ENCODE assay signal across 31 cellular contexts in the genomic region with DNA sequence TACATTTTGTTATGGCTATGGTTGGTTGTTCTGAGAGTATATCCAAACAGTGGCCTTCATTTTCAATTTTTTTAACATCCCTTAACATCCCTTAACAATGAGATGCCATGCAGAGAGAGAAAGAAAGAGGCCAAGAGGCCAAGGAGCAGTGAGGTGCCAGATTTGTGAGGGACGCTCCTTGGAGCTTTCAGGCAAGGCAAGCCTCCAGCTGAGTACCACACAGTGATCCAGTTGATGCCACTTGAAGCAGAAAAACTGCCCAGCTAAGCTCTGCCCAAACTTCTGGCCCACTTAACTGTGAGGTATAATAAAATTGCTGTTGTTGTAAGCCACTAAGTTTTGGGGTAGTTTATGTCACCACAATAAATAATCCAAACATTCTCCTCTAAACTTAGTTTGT. TPM values are rescaled to one million over a fixed set of nuclear protein-coding genes. Genes with fewer than 3 reads are reported as not detected.
"Had no signal": no experiment of that assay in that cellular context is flagged by ENCODE, and none has a peak within 500 bp of the region (broad histone marks: within the 10 kb centered on the region; RNA-seq: fewer than 3 reads in every experiment).

No MANE protein-coding gene starts in this region.

- H3K9me3 ChIP-seq: adrenal gland, body of pancreas, esophagus squamous epithelium had no signal

- H3K4me3 ChIP-seq: adrenal gland, body of pancreas, esophagus squamous epithelium, gastroesophageal sphincter had no signal

- H3K27me3 Mint-ChIP-seq: activated CD4-positive, alpha-beta memory T cell treated with anti-CD3 and anti-CD28 coated beads for 36 hours; activated CD4-positive, alpha-beta T cell treated with anti-CD3 and anti-CD28 coated beads for 36 hours; activated CD8-positive, alpha-beta memory T cell treated with anti-CD3 and anti-CD28 coated beads, Interleukin-2, amount 10 ng/mL, durations not matched to agents 7 days and 5 days; activated naive CD4-positive, alpha-beta T cell treated with anti-CD3 and anti-CD28 coated beads, Interleukin-2, amount 50 U/mL, for 24 hours; activated naive CD8-positive, alpha-beta T cell treated with anti-CD3 and anti-CD28 coated beads for 36 hours; activated naive CD8-positive, alpha-beta T cell treated with anti-CD3 and anti-CD28 coated beads, Interleukin-2, amount 50 U/mL, for 24 hours had no signal

- H3K4me3 Mint-ChIP-seq: activated CD4-positive, alpha-beta memory T cell treated with anti-CD3 and anti-CD28 coated beads for 36 hours; activated CD4-positive, alpha-beta T cell treated with anti-CD3 and anti-CD28 coated beads for 36 hours; activated CD4-positive, alpha-beta T cell treated with anti-CD3 and anti-CD28 coated beads, Interleukin-2, amount 10 ng/mL, durations not matched to agents 24 days and 14 days; activated CD8-positive, alpha-beta memory T cell treated with anti-CD3 and anti-CD28 coated beads, Interleukin-2, amount 10 ng/mL, durations not matched to agents 7 days and 5 days; activated CD8-positive, alpha-beta T cell treated with anti-CD3 and anti-CD28 coated beads, Interleukin-2, amount 10 ng/mL, durations not matched to agents 7 days and 5 days; activated naive CD4-positive, alpha-beta T cell treated with anti-CD3 and anti-CD28 coated beads for 36 hours; activated naive CD4-positive, alpha-beta T cell treated with anti-CD3 and anti-CD28 coated beads, Interleukin-2, amount 50 U/mL, for 24 hours; activated naive CD8-positive, alpha-beta T cell treated with anti-CD3 and anti-CD28 coated beads for 36 hours; activated naive CD8-positive, alpha-beta T cell treated with anti-CD3 and anti-CD28 coated beads, Interleukin-2, amount 50 U/mL, for 24 hours; activated T-helper 1 cell treated with anti-CD3 and anti-CD28 coated beads, Interleukin-12 subunit alpha, Interleukin-12 subunit beta, Interleukin-2, Interleukin-4 antibody, amounts not matched to agents 30 ng/mL and 10 ng/mL and 1 ng/mL, durations not matched to agents 14 hours and 24 hours and 36 hours; T-helper 1 cell treated with Interleukin-12 subunit alpha and Interleukin-12 subunit beta and Interleukin-4 antibody, amounts not matched to agents 30 μg/mL and 1 μg/mL, for 36 hours; T-helper 2 cell treated with Interferon-gamma antibody and Interleukin-4, amounts not matched to agents 5 μg/mL and 100 μg/mL, for 36 hours had no signal

- H3K27ac ChIP-seq: adrenal gland, body of pancreas, epithelial cell of prostate, esophagus squamous epithelium, gastroesophageal sphincter had no signal

- DNase-seq: activated CD4-positive, alpha-beta memory T cell treated with anti-CD3 and anti-CD28 coated beads for 36 hours; activated CD4-positive, alpha-beta T cell treated with anti-CD3 and anti-CD28 coated beads for 36 hours; activated CD4-positive, alpha-beta T cell treated with anti-CD3 and anti-CD28 coated beads, Interleukin-2, amount 10 ng/mL, durations not matched to agents 24 days and 14 days; activated CD4-positive, CD25-positive, alpha-beta regulatory T cell; activated CD4-positive, CD25-positive, alpha-beta regulatory T cell treated with anti-CD3 and anti-CD28 coated beads, Interleukin-2, amount 50 U/mL, for 72 hours; activated CD8-positive, alpha-beta memory T cell treated with anti-CD3 and anti-CD28 coated beads, Interleukin-2, amount 10 ng/mL, durations not matched to agents 7 days and 5 days; activated CD8-positive, alpha-beta memory T cell treated with anti-CD3 and anti-CD28 coated beads, Interleukin-2, amount 50 U/mL, for 4 hours; activated CD8-positive, alpha-beta T cell treated with anti-CD3 and anti-CD28 coated beads, Interleukin-2, amount 10 ng/mL, durations not matched to agents 7 days and 5 days; activated effector memory CD4-positive, alpha-beta T cell treated with anti-CD3 and anti-CD28 coated beads, Interleukin-2, amount 50 U/mL, for 16 hours; activated naive CD4-positive, alpha-beta T cell treated with anti-CD3 and anti-CD28 coated beads for 36 hours; activated naive CD8-positive, alpha-beta T cell treated with anti-CD3 and anti-CD28 coated beads for 36 hours; activated naive CD8-positive, alpha-beta T cell treated with anti-CD3 and anti-CD28 coated beads, Interleukin-2, amount 50 U/mL, for 24 hours; activated T-cell treated with anti-CD3 and anti-CD28 coated beads, Interleukin-2, amount 50 U/mL, for 1 hour; activated T-cell treated with anti-CD3 and anti-CD28 coated beads, Interleukin-2, amount 50 U/mL, for 48 hours; adrenal gland; amygdala; aorta; body of pancreas; caudate nucleus; effector CD8-positive, alpha-beta T cell; esophagus squamous epithelium; foreskin melanocyte; T1000 had no signal

- H3K27ac Mint-ChIP-seq: activated CD4-positive, alpha-beta memory T cell treated with anti-CD3 and anti-CD28 coated beads for 36 hours; activated CD4-positive, alpha-beta T cell treated with anti-CD3 and anti-CD28 coated beads for 36 hours; activated CD4-positive, alpha-beta T cell treated with anti-CD3 and anti-CD28 coated beads, Interleukin-2, amount 10 ng/mL, durations not matched to agents 24 days and 14 days; activated CD8-positive, alpha-beta memory T cell treated with anti-CD3 and anti-CD28 coated beads, Interleukin-2, amount 10 ng/mL, durations not matched to agents 7 days and 5 days; activated CD8-positive, alpha-beta T cell treated with anti-CD3 and anti-CD28 coated beads, Interleukin-2, amount 10 ng/mL, durations not matched to agents 7 days and 5 days; activated naive CD4-positive, alpha-beta T cell treated with anti-CD3 and anti-CD28 coated beads for 36 hours; activated naive CD4-positive, alpha-beta T cell treated with anti-CD3 and anti-CD28 coated beads, Interleukin-2, amount 50 U/mL, for 24 hours; activated naive CD8-positive, alpha-beta T cell treated with anti-CD3 and anti-CD28 coated beads for 36 hours; activated naive CD8-positive, alpha-beta T cell treated with anti-CD3 and anti-CD28 coated beads, Interleukin-2, amount 50 U/mL, for 24 hours; activated T-helper 1 cell treated with anti-CD3 and anti-CD28 coated beads, Interleukin-12 subunit alpha, Interleukin-12 subunit beta, Interleukin-2, Interleukin-4 antibody, amounts not matched to agents 30 ng/mL and 10 ng/mL and 1 ng/mL, durations not matched to agents 14 hours and 24 hours and 36 hours; activated T-helper 2 cell treated with anti-CD3 and anti-CD28 coated beads, Interferon-gamma antibody, Interleukin-2, Interleukin-4, amounts not matched to agents 10 μg/mL and 5 μg/mL and 100 μg/mL, durations not matched to agents 14 hours and 24 hours and 36 hours; T-helper 1 cell treated with Interleukin-12 subunit alpha and Interleukin-12 subunit beta and Interleukin-4 antibody, amounts not matched to agents 30 μg/mL and 1 μg/mL, for 36 hours; T-helper 2 cell treated with Interferon-gamma antibody and Interleukin-4, amounts not matched to agents 5 μg/mL and 100 μg/mL, for 36 hours had no signal

- ATAC-seq: activated CD4-positive, alpha-beta T cell treated with anti-CD3 and anti-CD28 coated beads for 36 hours; activated CD8-positive, alpha-beta memory T cell treated with anti-CD3 and anti-CD28 coated beads, Interleukin-2, amount 10 ng/mL, durations not matched to agents 7 days and 5 days; activated CD8-positive, alpha-beta T cell treated with anti-CD3 and anti-CD28 coated beads, Interleukin-2, amount 10 ng/mL, durations not matched to agents 7 days and 5 days; activated naive CD8-positive, alpha-beta T cell treated with anti-CD3 and anti-CD28 coated beads, Interleukin-2, amount 50 U/mL, for 24 hours; body of pancreas; gastroesophageal sphincter had no signal

RNA-seq across cellular contexts. Expression of a gene that starts 22.6 kb away (rescaled TPM):
- total RNA-seq: endothelial cell of umbilical vein had no signal
